Comparison of ENCODE assay signal across 11 cellular contexts in the genomic region with DNA sequence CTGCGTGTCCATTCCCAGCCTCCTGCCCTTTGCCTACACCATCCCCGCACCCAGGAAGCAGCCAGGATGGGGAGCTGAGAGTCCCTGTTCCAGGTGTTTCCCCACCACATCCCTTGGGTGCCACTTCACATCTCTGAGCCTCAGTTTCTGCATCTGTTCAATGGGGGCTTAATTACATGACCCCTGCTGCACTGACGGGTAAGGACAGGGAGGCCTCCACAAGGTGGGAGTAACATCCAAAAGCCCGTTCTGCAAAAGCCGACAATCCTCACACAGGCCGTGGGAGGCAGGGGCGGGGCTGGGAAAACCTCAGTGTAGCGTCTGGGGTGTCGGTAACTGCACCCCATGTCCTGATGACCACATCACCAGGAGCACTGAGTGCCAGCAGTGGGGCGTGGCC. TPM values are rescaled to one million over a fixed set of nuclear protein-coding genes. Genes with fewer than 3 reads are reported as not detected.
"Had no signal": no experiment of that assay in that cellular context is flagged by ENCODE, and none has a peak within 500 bp of the region (broad histone marks: within the 10 kb centered on the region; RNA-seq: fewer than 3 reads in every experiment).

No MANE protein-coding gene starts in this region.

- H3K4me1 ChIP-seq: HAP-1 had no signal

- H3K27ac ChIP-seq: GM23248 had no signal

- H3K9me3 ChIP-seq: HAP-1 had no signal

- H3K4me3 Mint-ChIP-seq: GM23338, HFFc6 had no signal

- H3K27ac Mint-ChIP-seq: GM23338, HFFc6 had no signal

- H2AFZ ChIP-seq: GM23248, GM23338 had no signal

- H3K4me2 ChIP-seq: GM23338 had no signal

- H3K4me3 ChIP-seq: GM23248, GM23338, HAP-1 had no signal

- FAIRE-seq: H1, H54 had no signal

- DNase-seq: GOT3, H7, HCEC 1CT, HFFc6 had no signal

- H3K9ac ChIP-seq: GM23248 had no signal

- H3K9me3 Mint-ChIP-seq: GM23338, HFFc6 had no signal

- ATAC-seq: GM23338, HCT116 had no signal

- H3K36me3 ChIP-seq: HAP-1 had no signal

RNA-seq across cellular contexts. Expression of a gene that starts 41.3 kb away (rescaled TPM):
- total RNA-seq: H4 had no signal
